Comparison of ENCODE assay signal across 8 cellular contexts in the genomic region with DNA sequence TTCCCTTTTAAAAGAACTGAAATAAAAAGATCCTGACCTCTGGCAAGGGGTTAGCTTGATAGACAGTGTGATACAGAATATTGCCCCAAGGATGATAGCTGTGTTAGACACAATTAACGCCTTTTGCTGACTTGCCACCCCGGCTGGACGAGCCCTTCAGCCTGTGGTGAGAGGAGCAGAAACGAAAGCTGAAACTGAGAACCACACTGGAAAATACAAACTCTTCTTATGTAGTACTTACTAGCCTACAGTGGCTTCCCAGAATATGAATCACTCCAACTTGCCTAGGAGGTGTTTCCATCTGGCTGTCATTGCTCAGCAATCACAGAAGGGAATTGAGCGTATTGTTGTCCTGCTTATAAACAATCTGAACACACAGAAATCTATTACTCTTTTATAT. TPM values are rescaled to one million over a fixed set of nuclear protein-coding genes. Genes with fewer than 3 reads are reported as not detected.
DNase-seq lines count a peak whose midpoint lies in the region; ATAC-seq, FAIRE-seq and TF ChIP-seq lines count a peak whose summit lies in the region.

No MANE protein-coding gene starts in this region.

- no peaks in the 10 kb centered on the region for H4K20me1 ChIP-seq in SU-DHL-6 (ENCODE audit: low read depth, low read length)
- H4K20me1 ChIP-seq in smooth muscle cell (ENCODE audit: low read depth) = no peaks in the 10 kb centered on the region

- FAIRE-seq in GM19239 (lab: Jason Lieb, UNC) = peak; percentile 94

- H3F3A ChIP-seq in SU-DHL-6 (ENCODE audit: insufficient read depth) (0 out of 2 replicates have a peak, but pooled peaks cover 5% of the 10 kb centered on the region), smooth muscle cell (ENCODE audit: low read depth) (no peaks in the 10 kb centered on the region)

- peaks cover 8% of the 10 kb centered on the region; the same call in 1 of the 2 replicates for H3K36me3 ChIP-seq in SU-DHL-6 (ENCODE audit: low read length)
- no peaks in the 10 kb centered on the region for H3K36me3 ChIP-seq in A673 (ENCODE audit: insufficient read depth, low read length, poor library complexity, severe bottlenecking)
- no peaks in the 10 kb centered on the region for H3K36me3 ChIP-seq in smooth muscle cell (ENCODE audit: low read depth)
- H3K36me3 ChIP-seq in suprapubic skin = no peaks in the 10 kb centered on the region

- BruUV-seq in A673 (replicated peaks; lab: Mats Ljungman, UMichigan) = no TSS peak

- 69% methylated on average over 5 of the region's 5 CpGs for WGBS in smooth muscle cell (ENCODE audit: low lambda C conversion rate)
- WGBS in suprapubic skin = 76% methylated on average over 5 of the region's 5 CpGs

- CTCF ChIA-PET in A673 (lab: Charles Lee) = no interaction called here

- H3K79me2 ChIP-seq in SU-DHL-6 (ENCODE audit: insufficient read depth, low read length) (peaks cover 61% of the 10 kb centered on the region), smooth muscle cell (ENCODE audit: low read depth) (no peaks in the 10 kb centered on the region)

- TF ChIP-seq CTCF in SU-DHL-6 (IDR thresholded peaks at IDR 0.05; ENCODE audit: insufficient read depth, low read length, poor library complexity, severe bottlenecking) (no peak), A673 (conservative IDR thresholded peaks at IDR 0.05; ENCODE audit: low read depth, low read length) (no peak), GM13977 (IDR thresholded peaks at IDR 0.05; ENCODE audit: extremely low read depth, insufficient read depth, missing control alignments) (no peak), smooth muscle cell (IDR thresholded peaks at IDR 0.05; ENCODE audit: borderline replicate concordance, insufficient read depth, poor library complexity, severe bottlenecking) (no peak), suprapubic skin (IDR thresholded peaks at IDR 0.05) (no peak)

- intact Hi-C loops in A673 (cut with micrococcal nuclease; ENCODE audit: unreplicated experiment) = no loop called here

- DNase-seq in GM19239 (ENCODE audit: insufficient read length, low spot score) = peak; percentile 7
- no peak for DNase-seq in left lobe of liver (ENCODE audit: low spot score)
- DNase-seq in A673 (ENCODE audit: low spot score) = no peak
- no peak for DNase-seq in GM13977 (ENCODE audit: low spot score)
- DNase-seq in smooth muscle cell (lab: John Stamatoyannopoulos, UW; ENCODE audit: unreplicated experiment) = no peak
- DNase-seq in suprapubic skin (ENCODE audit: low spot score in 2 of 2) = no peak

- H3K27ac ChIP-seq in SU-DHL-6 (ENCODE audit: low read depth, low read length) (no peak overlapping the region), A673 (ENCODE audit: low read depth, low read length, poor library complexity, severe bottlenecking) (no peak overlapping the region), smooth muscle cell (ENCODE audit: low read depth) (no peak overlapping the region), suprapubic skin (no peak overlapping the region)

- POLR2A ChIA-PET in A673 (lab: Charles Lee; ENCODE audit: low non-redundant PET) = no interaction called here

- no peak for TF ChIP-seq EP300 in suprapubic skin (IDR thresholded peaks at IDR 0.05)

- ATAC-seq in HG02885 (IDR thresholded peaks at IDR 0.05; ENCODE audit: poor library complexity, unreplicated experiment) (peak; percentile 82), left lobe of liver (peak; percentile 23)

- H3K27me3 ChIP-seq in SU-DHL-6 (ENCODE audit: low read length) (no peaks in the 10 kb centered on the region), A673 (replicated peaks; ENCODE audit: insufficient read depth, low read depth, low read length, poor library complexity) (no peaks in the 10 kb centered on the region), smooth muscle cell (ENCODE audit: low read depth) (no peaks in the 10 kb centered on the region), suprapubic skin (no peaks in the 10 kb centered on the region)

- H3K4me3 ChIP-seq in SU-DHL-6 (ENCODE audit: insufficient read depth, low read length, poor library complexity, severe bottlenecking) = no peak overlapping the region
- no peak overlapping the region for H3K4me3 ChIP-seq in A673 (ENCODE audit: low read depth, low read length, poor library complexity, severe bottlenecking)
- H3K4me3 ChIP-seq in smooth muscle cell = no peak overlapping the region
- H3K4me3 ChIP-seq in suprapubic skin = no peak overlapping the region

- H3K9me2 ChIP-seq in SU-DHL-6 (replicated peaks; ENCODE audit: insufficient read depth, low read length) = no peaks in the 10 kb centered on the region

- no peaks in the 10 kb centered on the region for H3K4me1 ChIP-seq in A673 (ENCODE audit: insufficient read depth, low read length, poor library complexity, severe bottlenecking)
- H3K4me1 ChIP-seq in smooth muscle cell (ENCODE audit: low read depth) = no peaks in the 10 kb centered on the region
- H3K4me1 ChIP-seq in suprapubic skin = no peaks in the 10 kb centered on the region

- H3K9ac ChIP-seq in SU-DHL-6 (ENCODE audit: low read length) (no peak overlapping the region), smooth muscle cell (ENCODE audit: low read depth) (no peak overlapping the region)

- no peaks in the 10 kb centered on the region for H3K9me3 ChIP-seq in SU-DHL-6 (ENCODE audit: insufficient read depth, low read length)
- H3K9me3 ChIP-seq in A673 (ENCODE audit: low read depth, low read length, poor library complexity, severe bottlenecking) = no peaks in the 10 kb centered on the region
- H3K9me3 ChIP-seq in smooth muscle cell (replicated peaks; ENCODE audit: low read depth) = no peaks in the 10 kb centered on the region
- no peaks in the 10 kb centered on the region for H3K9me3 ChIP-seq in suprapubic skin

- TF ChIP-seq POLR2A in suprapubic skin (IDR thresholded peaks at IDR 0.05) = no peak

- H3K4me2 ChIP-seq in SU-DHL-6 (ENCODE audit: low read depth, low read length, poor library complexity, severe bottlenecking) (peak overlapping the region; percentile 3), smooth muscle cell (no peak overlapping the region)

- H2AFZ ChIP-seq in SU-DHL-6 (ENCODE audit: low read depth, low read length, severe bottlenecking) = no peak overlapping the region
- H2AFZ ChIP-seq in smooth muscle cell (ENCODE audit: low read depth) = no peak overlapping the region

- in situ Hi-C loops in GM13977 (cut with MboI; ENCODE audit: low pct_unique_long_range_greater_than_20kb, low sequenced_read_pairs, unreplicated experiment) = no loop called here

RNA-seq across cellular contexts. Expression of a gene that starts 22.9 kb away (rescaled TPM):
- total RNA-seq in left lobe of liver (1.6 TPM), A673 (2021) (not detected in 2 replicates), smooth muscle cell (0.13 TPM in 1 of 2 replicates, not detected in the other), suprapubic skin (1 to 10 TPM in 1 of 4 donors, under 1 TPM in 3; 0.80 to 1.9 (median 0.93) TPM)
- not detected in 2 replicates for polyA plus RNA-seq in smooth muscle cell
